Comparison of ENCODE assay signal across 27 cellular contexts in the genomic region with DNA sequence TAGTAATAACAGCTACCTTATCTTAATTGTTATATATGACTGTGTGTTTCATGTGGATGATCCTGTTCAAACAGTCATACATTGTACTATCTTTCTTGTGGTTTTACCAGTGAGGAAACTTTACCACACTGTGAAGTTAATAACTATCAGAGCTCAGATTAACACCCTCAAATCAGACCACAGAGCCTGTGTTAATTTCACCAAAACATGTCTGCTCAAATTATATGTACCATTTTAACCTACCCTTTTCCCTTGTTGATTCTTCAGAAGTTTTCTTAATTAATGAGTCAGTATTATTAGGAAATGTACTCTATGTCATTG. TPM values are rescaled to one million over a fixed set of nuclear protein-coding genes. Genes with fewer than 3 reads are reported as not detected.
DNase-seq lines count a peak whose midpoint lies in the region; ATAC-seq and TF ChIP-seq lines count a peak whose summit lies in the region.
"Had no signal": no experiment of that assay in that cellular context is flagged by ENCODE, and none has a peak within 500 bp of the region (broad histone marks: within the 10 kb centered on the region; RNA-seq: fewer than 3 reads in every experiment).

No MANE protein-coding gene starts in this region.

- H3K4me3 ChIP-seq in CD8-positive, alpha-beta T cell (ENCODE audit: low read depth, low read length), result no peak overlapping the region
- H3K4me3 ChIP-seq: gastrocnemius medialis, mucosa of descending colon, thyroid gland had no signal

- peaks cover 5% of the 10 kb centered on the region for H3K9me3 Mint-ChIP-seq in activated CD4-positive, alpha-beta T cell treated with anti-CD3 and anti-CD28 coated beads, Interleukin-2, amount 10 ng/mL, durations not matched to agents 7 days and 5 days
- peaks cover 4% of the 10 kb centered on the region for H3K9me3 Mint-ChIP-seq in CD8-positive, alpha-beta T cell
- H3K9me3 Mint-ChIP-seq in activated T-helper 2 cell treated with anti-CD3 and anti-CD28 coated beads, Interferon-gamma antibody, Interleukin-2, Interleukin-4, amounts not matched to agents 10 μg/mL and 5 μg/mL and 100 μg/mL, durations not matched to agents 14 hours and 24 hours and 36 hours, result peaks cover 23% of the 10 kb centered on the region
- no peaks in the 10 kb centered on the region for H3K9me3 Mint-ChIP-seq in natural killer cell

- peaks cover 11% of the 10 kb centered on the region for H3K4me1 ChIP-seq in CD8-positive, alpha-beta T cell (ENCODE audit: insufficient read depth, low read length)
- H3K4me1 ChIP-seq: adrenal gland, thyroid gland had no signal

- H3K27me3 Mint-ChIP-seq in activated CD4-positive, alpha-beta T cell treated with anti-CD3 and anti-CD28 coated beads, Interleukin-2, amount 10 ng/mL, durations not matched to agents 7 days and 5 days, result no peaks in the 10 kb centered on the region
- H3K27me3 Mint-ChIP-seq in CD8-positive, alpha-beta T cell (ENCODE audit: low read depth), result no peaks in the 10 kb centered on the region
- no peaks in the 10 kb centered on the region for H3K27me3 Mint-ChIP-seq in activated T-helper 2 cell treated with anti-CD3 and anti-CD28 coated beads, Interferon-gamma antibody, Interleukin-2, Interleukin-4, amounts not matched to agents 10 μg/mL and 5 μg/mL and 100 μg/mL, durations not matched to agents 14 hours and 24 hours and 36 hours (ENCODE audit: low read depth)
- no peaks in the 10 kb centered on the region for H3K27me3 Mint-ChIP-seq in natural killer cell (ENCODE audit: low read depth in 2 of 2)

- H3K27ac ChIP-seq in CD8-positive, alpha-beta T cell (ENCODE audit: low read depth, low read length), result no peak overlapping the region
- H3K27ac ChIP-seq: adrenal gland, gastrocnemius medialis, thyroid gland had no signal

- no peak for ATAC-seq in CD8-positive, alpha-beta T cell
- no peak for ATAC-seq in natural killer cell
- ATAC-seq in GM21390 (IDR thresholded peaks at IDR 0.05; ENCODE audit: unreplicated experiment), result no peak
- ATAC-seq: esophagus mucosa, gastrocnemius medialis, mucosa of descending colon had no signal

- TF ChIP-seq CTCF in CD8-positive, alpha-beta T cell (IDR thresholded peaks at IDR 0.05), result no peak
- no peak for TF ChIP-seq CTCF in natural killer cell (IDR thresholded peaks at IDR 0.05)

- peaks cover 27% of the 10 kb centered on the region for H3K36me3 Mint-ChIP-seq in activated CD4-positive, alpha-beta T cell treated with anti-CD3 and anti-CD28 coated beads, Interleukin-2, amount 10 ng/mL, durations not matched to agents 7 days and 5 days (ENCODE audit: low read depth)
- H3K36me3 Mint-ChIP-seq in CD8-positive, alpha-beta T cell, result peaks cover 55% of the 10 kb centered on the region
- H3K36me3 Mint-ChIP-seq in activated T-helper 2 cell treated with anti-CD3 and anti-CD28 coated beads, Interferon-gamma antibody, Interleukin-2, Interleukin-4, amounts not matched to agents 10 μg/mL and 5 μg/mL and 100 μg/mL, durations not matched to agents 14 hours and 24 hours and 36 hours (ENCODE audit: low read depth), result peaks cover 47% of the 10 kb centered on the region
- no peaks in the 10 kb centered on the region for H3K36me3 Mint-ChIP-seq in natural killer cell

- no peaks in the 10 kb centered on the region for H3K9me3 ChIP-seq in CD8-positive, alpha-beta T cell (ENCODE audit: low read length)
- H3K9me3 ChIP-seq: adrenal gland, gastrocnemius medialis, mucosa of descending colon, spleen, thyroid gland had no signal

- no peaks in the 10 kb centered on the region for H3K27me3 ChIP-seq in CD8-positive, alpha-beta T cell (ENCODE audit: insufficient read depth, low read length)
- H3K27me3 ChIP-seq: adrenal gland, gastrocnemius medialis, spleen, thyroid gland had no signal

- no peak for DNase-seq in activated CD4-positive, alpha-beta T cell treated with anti-CD3 and anti-CD28 coated beads, Interleukin-2, amount 10 ng/mL, durations not matched to agents 7 days and 5 days
- no peak for DNase-seq in activated CD4-positive, alpha-beta T cell treated with anti-CD3 and anti-CD28 coated beads, Interleukin-2, amount 50 U/mL, for 4 hours
- DNase-seq in CD8-positive, alpha-beta T cell, result no peak
- no peak for DNase-seq in activated T-helper 2 cell treated with anti-CD3 and anti-CD28 coated beads, Interferon-gamma antibody, Interleukin-2, Interleukin-4, amounts not matched to agents 10 μg/mL and 5 μg/mL and 100 μg/mL, durations not matched to agents 14 hours and 24 hours and 36 hours (ENCODE audit: low spot score)
- no peak for DNase-seq in natural killer cell
- no peak for DNase-seq in NCI-H226
- no peak for DNase-seq in NOMO-1 treated with dmso at 0.1 percent for 144 hours (lab: John Stamatoyannopoulos, UW; ENCODE audit: unreplicated experiment)
- DNase-seq: activated CD4-positive, alpha-beta T cell treated with anti-CD3 and anti-CD28 coated beads for 48 hours; adrenal gland; C1 segment of cervical spinal cord; DMS 273 treated with DMSO at 0.1 percent for 48 hours; effector memory CD4-positive, alpha-beta T cell; gastrocnemius medialis; H7; mucosa of descending colon; NCI-H1105 treated with DMSO at 0.1 percent for 48 hours; NCI-H2081; NCI-H82; nucleus accumbens; Right ventricle myocardium superior; spleen; stimulated activated CD4-positive, alpha-beta T cell treated with anti-CD3 and anti-CD28 coated beads, Interleukin-4, amount 100 ng/mL, for 1 hour; stimulated activated naive CD4-positive, alpha-beta T cell treated with Interleukin-2 at 50 U/mL for 16 hours; SW 1271; thyroid gland had no signal

- H3K4me3 Mint-ChIP-seq in activated CD4-positive, alpha-beta T cell treated with anti-CD3 and anti-CD28 coated beads, Interleukin-2, amount 10 ng/mL, durations not matched to agents 7 days and 5 days, result no peak overlapping the region
- peak overlapping the region; percentile 21 for H3K4me3 Mint-ChIP-seq in CD8-positive, alpha-beta T cell
- H3K4me3 Mint-ChIP-seq in activated T-helper 2 cell treated with anti-CD3 and anti-CD28 coated beads, Interferon-gamma antibody, Interleukin-2, Interleukin-4, amounts not matched to agents 10 μg/mL and 5 μg/mL and 100 μg/mL, durations not matched to agents 14 hours and 24 hours and 36 hours (ENCODE audit: low read depth), result no peak overlapping the region
- H3K4me3 Mint-ChIP-seq in natural killer cell, result peak overlapping the region; percentile 43

- H3K4me1 Mint-ChIP-seq in activated CD4-positive, alpha-beta T cell treated with anti-CD3 and anti-CD28 coated beads, Interleukin-2, amount 10 ng/mL, durations not matched to agents 7 days and 5 days, result peaks cover 17% of the 10 kb centered on the region
- peaks cover 27% of the 10 kb centered on the region for H3K4me1 Mint-ChIP-seq in CD8-positive, alpha-beta T cell (ENCODE audit: low read depth)
- peaks cover 6% of the 10 kb centered on the region for H3K4me1 Mint-ChIP-seq in activated T-helper 2 cell treated with anti-CD3 and anti-CD28 coated beads, Interferon-gamma antibody, Interleukin-2, Interleukin-4, amounts not matched to agents 10 μg/mL and 5 μg/mL and 100 μg/mL, durations not matched to agents 14 hours and 24 hours and 36 hours (ENCODE audit: low read depth)
- H3K4me1 Mint-ChIP-seq in natural killer cell, result peaks cover 18 to 20% of the 10 kb centered on the region in 2 donors

- H3K36me3 ChIP-seq in CD8-positive, alpha-beta T cell (ENCODE audit: insufficient read depth, low read length), result peaks cover 3% of the 10 kb centered on the region
- H3K36me3 ChIP-seq: thyroid gland had no signal

- CTCF ChIA-PET in activated CD4-positive, alpha-beta T cell treated with anti-CD3 and anti-CD28 coated beads, Interleukin-2, amount 10 ng/mL, durations not matched to agents 7 days and 5 days (lab: Charles Lee), result interaction anchor here (1.3 kb wide), 1 partner anchor 27 kb away, joined by 3 read pairs; no protein-coding TSS in a partner anchor
- CTCF ChIA-PET in CD8-positive, alpha-beta T cell (lab: Charles Lee), result no interaction called here

- H3K27ac Mint-ChIP-seq in activated CD4-positive, alpha-beta T cell treated with anti-CD3 and anti-CD28 coated beads, Interleukin-2, amount 10 ng/mL, durations not matched to agents 7 days and 5 days, result peak overlapping the region; percentile 67
- H3K27ac Mint-ChIP-seq in CD8-positive, alpha-beta T cell, result no peak overlapping the region
- H3K27ac Mint-ChIP-seq in activated T-helper 2 cell treated with anti-CD3 and anti-CD28 coated beads, Interferon-gamma antibody, Interleukin-2, Interleukin-4, amounts not matched to agents 10 μg/mL and 5 μg/mL and 100 μg/mL, durations not matched to agents 14 hours and 24 hours and 36 hours, result peak overlapping the region; percentile 53
- H3K27ac Mint-ChIP-seq in natural killer cell, result peak overlapping the region; percentile 23 to 50

- intact Hi-C loops in CD8-positive, alpha-beta T cell (cut with DNase I, micrococcal nuclease), result loop anchor here in 1 of 2 experiments (2.0 to 5.0 kb wide), 2 partner anchors 15 to 331 kb away; a partner anchor contains a TSS
- intact Hi-C loops in activated T-helper 2 cell treated with anti-CD3 and anti-CD28 coated beads, Interferon-gamma antibody, Interleukin-2, Interleukin-4, amounts not matched to agents 10 μg/mL and 5 μg/mL and 100 μg/mL, durations not matched to agents 14 hours and 24 hours and 36 hours (cut with micrococcal nuclease), result no loop called here
- intact Hi-C loops in natural killer cell (cut with micrococcal nuclease), result no loop called here

- POLR2A ChIA-PET in activated CD4-positive, alpha-beta T cell treated with anti-CD3 and anti-CD28 coated beads, Interleukin-2, amount 10 ng/mL, durations not matched to agents 7 days and 5 days (lab: Charles Lee), result no interaction called here
- POLR2A ChIA-PET in CD8-positive, alpha-beta T cell (lab: Charles Lee), result interaction anchor here (2.7 kb wide), 1 partner anchor 15 kb away, joined by 19 read pairs; no protein-coding TSS in a partner anchor

RNA-seq across cellular contexts. Expression of a gene that starts 1.8 kb away (rescaled TPM):
- 10 to 100 TPM; 19.5 to 20.2 TPM for total RNA-seq in activated CD4-positive, alpha-beta T cell treated with anti-CD3 and anti-CD28 coated beads, Interleukin-2, amount 10 ng/mL, durations not matched to agents 7 days and 5 days
- total RNA-seq in CD8-positive, alpha-beta T cell, result 100 to 1,000 TPM; 784 to 793 TPM
- total RNA-seq in activated T-helper 2 cell treated with anti-CD3 and anti-CD28 coated beads, Interferon-gamma antibody, Interleukin-2, Interleukin-4, amounts not matched to agents 10 μg/mL and 5 μg/mL and 100 μg/mL, durations not matched to agents 14 hours and 24 hours and 36 hours, result 15.7 and 18.3 TPM in 2 replicates
- 100 to 1,000 TPM; 153 to 245 (median 204) TPM for total RNA-seq in natural killer cell

Comparison
In these comparisons a context has a peak if more than half of its experiments do, and no peak if none do; other contexts are left out.
1. H3K4me3 Mint-ChIP-seq: peak in CD8-positive, alpha-beta T cell (single experiment) and natural killer cell (single experiment); none in activated CD4-positive, alpha-beta T cell treated with anti-CD3 and anti-CD28 coated beads, Interleukin-2, amount 10 ng/mL, durations not matched to agents 7 days and 5 days (single experiment) and activated T-helper 2 cell treated with anti-CD3 and anti-CD28 coated beads, Interferon-gamma antibody, Interleukin-2, Interleukin-4, amounts not matched to agents 10 μg/mL and 5 μg/mL and 100 μg/mL, durations not matched to agents 14 hours and 24 hours and 36 hours (single experiment).